In genomic region chr2:190318931-190319556, GRCh38 we compare ENCODE assay signal across 8 cellular contexts. TPM values are rescaled to one million over a fixed set of nuclear protein-coding genes. Genes with fewer than 3 reads are reported as not detected.
DNase-seq lines count a peak whose midpoint lies in the region; ATAC-seq and TF ChIP-seq lines count a peak whose summit lies in the region.

No MANE protein-coding gene starts in this region.

- peaks cover 4% of the 10 kb centered on the region for H3K4me1 ChIP-seq in RWPE2 (ENCODE audit: insufficient read depth, poor library complexity, severe bottlenecking)

- intact Hi-C loops in dendritic cell treated with granulocyte-macrophage colony-stimulating factor and Interleukin-4, amounts not matched to agents 40 ng/mL and 50 ng/mL, for 4 days (cut with micrococcal nuclease) = loop anchor here (2.0 to 10.0 kb wide), 2 partner anchors 24 to 534 kb away; partner anchors contain the start of genes INPP1, ORMDL1 and PMS1

- peak overlapping the region; percentile 82 for H3K4me3 Mint-ChIP-seq in dendritic cell treated with granulocyte-macrophage colony-stimulating factor and Interleukin-4, amounts not matched to agents 40 ng/mL and 50 ng/mL, for 4 days
- H3K4me3 Mint-ChIP-seq in memory B cell (peak overlapping the region; percentile 100), type B pancreatic cell (peak overlapping the region; percentile 99)

- POLR2A ChIA-PET in AG04450 (lab: Yijun Ruan, JAX) = interaction anchor here (0.9 to 1.2 kb wide), 2 partner anchors 25 to 706 kb away, joined by 3 to 5 read pairs; no protein-coding TSS in a partner anchor

- ATAC-seq in GM18511 (IDR thresholded peaks at IDR 0.05; ENCODE audit: unreplicated experiment) (peak; percentile 57), HG03045 (IDR thresholded peaks at IDR 0.05; ENCODE audit: unreplicated experiment) (peak; percentile 33), RWPE2 (ENCODE audit: low read depth) (peak; percentile 18; the same call in 2 of the 3 replicates), memory B cell (ENCODE audit: low read depth) (peak; percentile 53)

- DNase-seq in AG04450 (ENCODE audit: low read depth, low spot score) = no peak
- no peak for DNase-seq in RWPE2 (ENCODE audit: low spot score)
- peak in 1 of 2 donors; percentile 19 for DNase-seq in memory B cell (ENCODE audit: low spot score in 2 of 2)
- DNase-seq in type B pancreatic cell (ENCODE audit: extremely low spot score, unreplicated experiment) = no peak
- DNase-seq in NCI-H187 treated with DMSO at 0.1 percent for 48 hours (lab: John Stamatoyannopoulos, UW) = no peak

- no peaks in the 10 kb centered on the region for H3K9me3 Mint-ChIP-seq in dendritic cell treated with granulocyte-macrophage colony-stimulating factor and Interleukin-4, amounts not matched to agents 40 ng/mL and 50 ng/mL, for 4 days
- H3K9me3 Mint-ChIP-seq in memory B cell = no peaks in the 10 kb centered on the region
- H3K9me3 Mint-ChIP-seq in type B pancreatic cell = no peaks in the 10 kb centered on the region

- peaks cover 8% of the 10 kb centered on the region for H3K36me3 Mint-ChIP-seq in dendritic cell treated with granulocyte-macrophage colony-stimulating factor and Interleukin-4, amounts not matched to agents 40 ng/mL and 50 ng/mL, for 4 days (ENCODE audit: low read depth)
- H3K36me3 Mint-ChIP-seq in memory B cell (peaks cover 1% of the 10 kb centered on the region), type B pancreatic cell (peaks cover 11% of the 10 kb centered on the region)

- peak overlapping the region; percentile 83 for H3K4me3 ChIP-seq in AG04450 (ENCODE audit: low read depth, low read length)
- peak overlapping the region; percentile 44 for H3K4me3 ChIP-seq in RWPE2 (ENCODE audit: severe bottlenecking)

- CTCF ChIA-PET in AG04450 (lab: Charles Lee) = interaction anchor here (0.5 to 2.5 kb wide), 12 partner anchors 8 to 658 kb away, joined by 3 to 9 read pairs (median 4); no protein-coding TSS in a partner anchor

- H3K27me3 Mint-ChIP-seq in dendritic cell treated with granulocyte-macrophage colony-stimulating factor and Interleukin-4, amounts not matched to agents 40 ng/mL and 50 ng/mL, for 4 days = no peaks in the 10 kb centered on the region
- H3K27me3 Mint-ChIP-seq in memory B cell = no peaks in the 10 kb centered on the region
- no peaks in the 10 kb centered on the region for H3K27me3 Mint-ChIP-seq in type B pancreatic cell

- no peak overlapping the region for H3K27ac ChIP-seq in AG04450 (ENCODE audit: low read depth, low read length)
- peak overlapping the region; percentile 34 for H3K27ac ChIP-seq in RWPE2 (ENCODE audit: poor library complexity, severe bottlenecking)

- TF ChIP-seq CTCF in AG04450 (IDR thresholded peaks at IDR 0.05; ENCODE audit: low read depth, low read length) (no peak), RWPE2 (IDR thresholded peaks at IDR 0.05; ENCODE audit: poor library complexity, severe bottlenecking) (no peak), type B pancreatic cell (conservative IDR thresholded peaks at IDR 0.05) (no peak)

- no peaks in the 10 kb centered on the region for H3K9me3 ChIP-seq in AG04450 (ENCODE audit: control insufficient read depth, insufficient read depth, low read length)
- H3K9me3 ChIP-seq in RWPE2 (ENCODE audit: severe bottlenecking) = no peaks in the 10 kb centered on the region

- H3K27ac Mint-ChIP-seq in dendritic cell treated with granulocyte-macrophage colony-stimulating factor and Interleukin-4, amounts not matched to agents 40 ng/mL and 50 ng/mL, for 4 days = peak overlapping the region; percentile 80
- H3K27ac Mint-ChIP-seq in memory B cell (peak overlapping the region; percentile 96), type B pancreatic cell (peak overlapping the region; percentile 94)

- peaks cover 15% of the 10 kb centered on the region for H3K4me1 Mint-ChIP-seq in dendritic cell treated with granulocyte-macrophage colony-stimulating factor and Interleukin-4, amounts not matched to agents 40 ng/mL and 50 ng/mL, for 4 days (ENCODE audit: low read depth)
- H3K4me1 Mint-ChIP-seq in memory B cell (peaks cover 26% of the 10 kb centered on the region), type B pancreatic cell (ENCODE audit: unreplicated experiment) (peaks cover 24% of the 10 kb centered on the region)

- H3K27me3 ChIP-seq in AG04450 (ENCODE audit: control insufficient read depth, insufficient read depth, low read length) = no peaks in the 10 kb centered on the region
- H3K27me3 ChIP-seq in RWPE2 (ENCODE audit: insufficient read depth, poor library complexity, severe bottlenecking) = no peaks in the 10 kb centered on the region

- no peaks in the 10 kb centered on the region for H3K36me3 ChIP-seq in RWPE2 (ENCODE audit: low read depth)

RNA-seq across cellular contexts. Expression of gene HIBCH, which starts 0.6 kb away (rescaled TPM):
- polyA plus RNA-seq in AG04450 (2011; rRNA removed) = 16.9 and 23.8 TPM in 2 replicates
- polyA minus RNA-seq in AG04450 (2011; rRNA and poly(A)+ RNA removed) = 10.3 and 17.0 TPM in 2 replicates
- 28.8 and 46.6 TPM in 2 replicates for total RNA-seq in type B pancreatic cell (ENCODE audit: low replicate concordance)

RNA-seq across cellular contexts. Expression of gene INPP1, which starts 24.3 kb away (rescaled TPM):
- polyA plus RNA-seq in AG04450 (2011; rRNA removed) = 13.7 and 14.5 TPM in 2 replicates
- 5.2 and 5.6 TPM in 2 replicates for polyA minus RNA-seq in AG04450 (2011; rRNA and poly(A)+ RNA removed)
- total RNA-seq in type B pancreatic cell (ENCODE audit: low replicate concordance) = 17.2 and 21.6 TPM in 2 replicates
